23 cellular contexts compared by ENCODE assay signal in genomic region chr2:107772380-107772779, GRCh38. TPM values are rescaled to one million over a fixed set of nuclear protein-coding genes. Genes with fewer than 3 reads are reported as not detected.
DNase-seq lines count a peak whose midpoint lies in the region; FAIRE-seq and TF ChIP-seq lines count a peak whose summit lies in the region.
"Had no signal": no experiment of that assay in that cellular context is flagged by ENCODE, and none has a peak within 500 bp of the region (broad histone marks: within the 10 kb centered on the region; RNA-seq: fewer than 3 reads in every experiment).

No MANE protein-coding gene starts in this region.

- 94 to 97% methylated on average over 4 of the region's 4 CpGs for WGBS in thyroid gland, 2 donors

- H3K9me3 ChIP-seq in thyroid gland = no peaks in the 10 kb centered on the region

- FAIRE-seq in bronchial epithelial cell (lab: Jason Lieb, UNC) = no peak
- FAIRE-seq: G401.6, GM12878, GM18507, HepG2 had no signal

- H3K36me3 ChIP-seq in bronchial epithelial cell (ENCODE audit: control insufficient read depth, insufficient read depth, low read length) (no peaks in the 10 kb centered on the region), thyroid gland (no peaks in the 10 kb centered on the region)

- no peak for TF ChIP-seq CTCF in LNCaP clone FGC (IDR thresholded peaks at IDR 0.05; ENCODE audit: control insufficient read depth, extremely low read depth, insufficient read depth)
- no peak for TF ChIP-seq CTCF in bronchial epithelial cell (IDR thresholded peaks at IDR 0.05; ENCODE audit: insufficient read depth, low read length, severe bottlenecking)
- TF ChIP-seq CTCF in thyroid gland (IDR thresholded peaks at IDR 0.05) = no peak

- intact Hi-C loops in thyroid gland (cut with DNase I) = no loop called here

- no peaks in the 10 kb centered on the region for H3K4me1 ChIP-seq in thyroid gland

- no peak overlapping the region for H3K27ac ChIP-seq in thyroid gland

- H3K4me3 ChIP-seq in LNCaP clone FGC (ENCODE audit: low read depth, low read length) = no peak overlapping the region
- H3K4me3 ChIP-seq in bronchial epithelial cell (ENCODE audit: low read depth, low read length) = no peak overlapping the region
- H3K4me3 ChIP-seq in thyroid gland (replicated peaks in 1 of 3) = no peak overlapping the region
- H3K4me3 ChIP-seq: GM12878, GM23338 had no signal

- DNase-seq in LNCaP clone FGC (ENCODE audit: low read depth) = peak; percentile 17
- DNase-seq in NCI-H510A treated with DMSO at 0.1 percent for 48 hours (lab: John Stamatoyannopoulos, UW) = peak; percentile 52
- DNase-seq in bronchial epithelial cell (ENCODE audit: low read depth) = peak; percentile 49
- peak; percentile 10 for DNase-seq in renal cortical epithelial cell (ENCODE audit: low read depth)
- no peak for DNase-seq in OCI-M2 (lab: John Stamatoyannopoulos, UW; ENCODE audit: unreplicated experiment)
- no peak for DNase-seq in thyroid gland
- DNase-seq in NCI-H2196 (lab: John Stamatoyannopoulos, UW; ENCODE audit: unreplicated experiment) = no peak
- DNase-seq in anterior cingulate cortex (lab: John Stamatoyannopoulos, UW) = no peak
- DNase-seq: CD4-positive, CD25-positive, alpha-beta regulatory T cell; KG1; NCI-H1092; NCI-H187 treated with DMSO at 0.1 percent for 48 hours; NCI-H2171; NCI-H446 treated with DMSO at 0.1 percent for 48 hours; SIG-M5 had no signal

- peaks cover 2% of the 10 kb centered on the region for H3K27me3 ChIP-seq in bronchial epithelial cell (ENCODE audit: control insufficient read depth, insufficient read depth, low read length)
- H3K27me3 ChIP-seq in thyroid gland = no peaks in the 10 kb centered on the region

- no peak for TF ChIP-seq POLR2A in thyroid gland (IDR thresholded peaks at IDR 0.05)

RNA-seq across cellular contexts. Expression of gene RGPD4, which starts 54.3 kb away (rescaled TPM):
- not detected in 2 replicates for total RNA-seq in bronchial epithelial cell
- under 0.01 TPM in 1 of 2 replicates, not detected in the other for total RNA-seq in renal cortical epithelial cell
- not detected for total RNA-seq in thyroid gland
- total RNA-seq: B cell; CD4-positive, CD25-positive, alpha-beta regulatory T cell; GM12878; GM23338; HepG2; RPMI7951; T-helper 1 cell treated with Interleukin-12 subunit alpha and Interleukin-12 subunit beta and Interleukin-4 antibody, amounts not matched to agents 30 ng/mL and 1 ng/mL, for 36 hours had no signal

Comparison
In these comparisons a context has a peak if more than half of its experiments do, and no peak if none do; other contexts are left out.
1. DNase-seq: peak in LNCaP clone FGC (single experiment), NCI-H510A treated with DMSO at 0.1 percent for 48 hours (single experiment), bronchial epithelial cell (single experiment) and renal cortical epithelial cell (single experiment); none in OCI-M2 (single experiment), thyroid gland (0 of 2), NCI-H2196 (single experiment) and anterior cingulate cortex (0 of 58).